Comparison of ENCODE assay signal across 8 cellular contexts in the genomic region with DNA sequence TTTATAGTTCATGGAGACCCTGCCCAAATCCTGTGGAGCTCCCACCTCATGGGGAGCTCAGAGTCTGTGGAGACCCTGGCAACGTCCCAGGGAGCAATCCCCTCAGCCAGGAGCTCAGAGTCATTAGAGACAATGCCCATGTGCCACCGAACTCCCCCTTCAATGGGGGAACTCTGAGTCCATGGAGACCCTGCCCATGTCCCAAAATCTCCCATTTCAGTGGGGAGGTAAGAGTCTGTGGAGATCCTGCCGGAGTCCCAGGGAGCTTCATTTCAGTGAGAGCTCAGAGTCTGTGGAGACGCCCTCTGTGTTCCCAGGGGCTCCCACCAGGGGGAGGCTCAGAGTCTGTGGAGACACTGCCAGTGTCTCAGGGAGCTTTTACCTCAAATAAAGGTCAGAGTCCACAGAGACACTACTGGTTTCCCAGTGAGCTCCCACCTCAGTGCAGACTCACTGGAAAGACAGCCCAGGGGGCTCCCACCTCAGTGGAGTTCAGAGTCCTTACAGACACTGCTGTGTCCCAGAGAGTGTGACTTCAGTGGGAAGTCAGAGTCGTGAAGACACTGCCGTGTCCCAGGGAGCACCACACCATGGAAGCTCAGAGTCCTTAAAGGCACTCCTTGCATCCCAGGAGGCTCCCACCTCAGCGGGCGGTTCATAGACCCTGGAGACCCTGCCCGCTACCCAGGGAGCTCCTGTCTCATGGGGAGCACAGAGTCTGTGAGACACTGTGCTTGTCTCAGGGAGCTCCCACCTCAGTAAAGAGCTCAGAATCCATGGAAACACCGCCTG. TPM values are rescaled to one million over a fixed set of nuclear protein-coding genes. Genes with fewer than 3 reads are reported as not detected.
DNase-seq lines count a peak whose midpoint lies in the region; ATAC-seq and TF ChIP-seq lines count a peak whose summit lies in the region.

No MANE protein-coding gene starts in this region.

- POLR2A ChIA-PET in CD8-positive, alpha-beta memory T cell (lab: Charles Lee) = interaction anchor here (0.8 to 2.2 kb wide), 8 partner anchors 26 to 138 kb away, joined by 3 to 12 read pairs (median 4); partner anchors contain the start of genes CCM2 and TBRG4
- POLR2A ChIA-PET in activated CD4-positive, alpha-beta T cell treated with anti-CD3 and anti-CD28 coated beads, Interleukin-2, amount 10 ng/mL, durations not matched to agents 7 days and 5 days (lab: Charles Lee) = interaction anchor here (0.6 to 1.7 kb wide), 9 partner anchors 9 to 181 kb away, joined by 3 to 9 read pairs (median 4); no protein-coding TSS in a partner anchor

- WGBS in psoas muscle, 3 donors = 65 to 78% (median 71%) methylated on average over 10 of the region's 10 CpGs

- ATAC-seq in psoas muscle = peak; percentile 64 to 87 (median 77)
- ATAC-seq in HG03378 (IDR thresholded peaks at IDR 0.05; ENCODE audit: unreplicated experiment) = no peak
- ATAC-seq in GM21619 (IDR thresholded peaks at IDR 0.05; ENCODE audit: unreplicated experiment) = no peak

- TF ChIP-seq POLR2A in erythroblast (IDR thresholded peaks at IDR 0.05; ENCODE audit: low read length) = no peak

- no peak overlapping the region for H3K4me3 ChIP-seq in CD8-positive, alpha-beta memory T cell (ENCODE audit: low read length)
- H3K4me3 ChIP-seq in psoas muscle = no peak overlapping the region

- peak overlapping the region in 2 of 7 donors; percentile 50 to 56 for H3K4me3 Mint-ChIP-seq in CD8-positive, alpha-beta memory T cell
- H3K4me3 Mint-ChIP-seq in activated CD4-positive, alpha-beta T cell treated with anti-CD3 and anti-CD28 coated beads, Interleukin-2, amount 10 ng/mL, durations not matched to agents 7 days and 5 days = no peak overlapping the region
- no peak overlapping the region for H3K4me3 Mint-ChIP-seq in mesothelial cell of epicardium

- no peaks in the 10 kb centered on the region for H3K9me3 Mint-ChIP-seq in CD8-positive, alpha-beta memory T cell
- no peaks in the 10 kb centered on the region for H3K9me3 Mint-ChIP-seq in activated CD4-positive, alpha-beta T cell treated with anti-CD3 and anti-CD28 coated beads, Interleukin-2, amount 10 ng/mL, durations not matched to agents 7 days and 5 days
- no peaks in the 10 kb centered on the region for H3K9me3 Mint-ChIP-seq in mesothelial cell of epicardium

- H3K27me3 ChIP-seq in CD8-positive, alpha-beta memory T cell (ENCODE audit: insufficient read depth, low read length, poor library complexity, severe bottlenecking) = no peaks in the 10 kb centered on the region
- no peaks in the 10 kb centered on the region for H3K27me3 ChIP-seq in psoas muscle (ENCODE audit: insufficient read depth in 3 of 3, low read length in 2 of 3)

- H3K27ac Mint-ChIP-seq in CD8-positive, alpha-beta memory T cell = peak overlapping the region; percentile 29 to 96 (median 63)
- H3K27ac Mint-ChIP-seq in activated CD4-positive, alpha-beta T cell treated with anti-CD3 and anti-CD28 coated beads, Interleukin-2, amount 10 ng/mL, durations not matched to agents 7 days and 5 days = peak overlapping the region; percentile 50
- no peak overlapping the region for H3K27ac Mint-ChIP-seq in mesothelial cell of epicardium

- TF ChIP-seq CTCF in psoas muscle (IDR thresholded peaks at IDR 0.05) (peak; percentile 61), mesothelial cell of epicardium (IDR thresholded peaks at IDR 0.05; ENCODE audit: unreplicated experiment) (no peak)

- peaks cover 28 to 64% (median 30%) of the 10 kb centered on the region in 3 donors for H3K4me1 Mint-ChIP-seq in CD8-positive, alpha-beta memory T cell
- H3K4me1 Mint-ChIP-seq in activated CD4-positive, alpha-beta T cell treated with anti-CD3 and anti-CD28 coated beads, Interleukin-2, amount 10 ng/mL, durations not matched to agents 7 days and 5 days = peaks cover 38% of the 10 kb centered on the region
- no peaks in the 10 kb centered on the region for H3K4me1 Mint-ChIP-seq in mesothelial cell of epicardium

- peaks cover 54% of the 10 kb centered on the region for H3K4me1 ChIP-seq in CD8-positive, alpha-beta memory T cell (ENCODE audit: insufficient read depth, low read length)
- H3K4me1 ChIP-seq in psoas muscle = no peaks in the 10 kb centered on the region

- H3K36me3 ChIP-seq in CD8-positive, alpha-beta memory T cell (ENCODE audit: insufficient read depth, low read length) = peaks cover 48% of the 10 kb centered on the region
- H3K36me3 ChIP-seq in psoas muscle (ENCODE audit: insufficient read depth in 1 of 2, low read depth in 1 of 2) = peaks cover 0 to 2% of the 10 kb centered on the region in 2 donors

- H3K36me3 Mint-ChIP-seq in CD8-positive, alpha-beta memory T cell = peaks cover 0 to 88% (median under 1%) of the 10 kb centered on the region in 3 donors
- peaks cover 67% of the 10 kb centered on the region for H3K36me3 Mint-ChIP-seq in activated CD4-positive, alpha-beta T cell treated with anti-CD3 and anti-CD28 coated beads, Interleukin-2, amount 10 ng/mL, durations not matched to agents 7 days and 5 days (ENCODE audit: low read depth)
- peaks cover 3% of the 10 kb centered on the region for H3K36me3 Mint-ChIP-seq in mesothelial cell of epicardium

- no peaks in the 10 kb centered on the region for H3K9me3 ChIP-seq in CD8-positive, alpha-beta memory T cell (ENCODE audit: low read length)
- no peaks in the 10 kb centered on the region for H3K9me3 ChIP-seq in psoas muscle

- CTCF ChIA-PET in CD8-positive, alpha-beta memory T cell (lab: Charles Lee) = interaction anchor here (0.6 to 8.3 kb wide), 34 partner anchors 8 to 224 kb away, joined by 3 to 117 read pairs (median 5); partner anchors contain the start of genes CCM2 and TBRG4
- CTCF ChIA-PET in activated CD4-positive, alpha-beta T cell treated with anti-CD3 and anti-CD28 coated beads, Interleukin-2, amount 10 ng/mL, durations not matched to agents 7 days and 5 days (lab: Charles Lee) = interaction anchor here (0.5 to 5.2 kb wide), 32 partner anchors 8 to 875 kb away, joined by 3 to 44 read pairs (median 4); partner anchors contain the start of gene TBRG4

- intact Hi-C loops in psoas muscle (cut with DNase I) = loop anchor here in 1 of 2 donors (5.0 kb wide), 1 partner anchor 163 kb away; no protein-coding TSS in a partner anchor

- peak; percentile 40 to 76 (median 41) for DNase-seq in CD8-positive, alpha-beta memory T cell
- DNase-seq in Kasumi-1 (lab: John Stamatoyannopoulos, UW) = peak; percentile 65 to 67
- peak; percentile 72 for DNase-seq in activated CD4-positive, alpha-beta T cell treated with anti-CD3 and anti-CD28 coated beads, Interleukin-2, amount 10 ng/mL, durations not matched to agents 7 days and 5 days
- DNase-seq in erythroblast (lab: John Stamatoyannopoulos, UW) = peak; percentile 51 to 66
- no peak for DNase-seq in psoas muscle
- DNase-seq in mesothelial cell of epicardium (ENCODE audit: low spot score in 2 of 2, unreplicated experiment in 2 of 2) = no peak

- H3K27me3 Mint-ChIP-seq in CD8-positive, alpha-beta memory T cell = no peaks in the 10 kb centered on the region
- H3K27me3 Mint-ChIP-seq in activated CD4-positive, alpha-beta T cell treated with anti-CD3 and anti-CD28 coated beads, Interleukin-2, amount 10 ng/mL, durations not matched to agents 7 days and 5 days = no peaks in the 10 kb centered on the region
- H3K27me3 Mint-ChIP-seq in mesothelial cell of epicardium (ENCODE audit: low read depth) = no peaks in the 10 kb centered on the region

- peak overlapping the region; percentile 1 for H3K27ac ChIP-seq in CD8-positive, alpha-beta memory T cell (ENCODE audit: low read depth, low read length)
- no peak overlapping the region for H3K27ac ChIP-seq in psoas muscle

RNA-seq across cellular contexts. Expression of gene MYO1G, which starts 5.0 kb away (rescaled TPM):
- 100 to 1,000 TPM; 363 to 374 TPM for total RNA-seq in CD8-positive, alpha-beta memory T cell
- polyA plus RNA-seq in CD8-positive, alpha-beta memory T cell = 182 TPM
- total RNA-seq in activated CD4-positive, alpha-beta T cell treated with anti-CD3 and anti-CD28 coated beads, Interleukin-2, amount 10 ng/mL, durations not matched to agents 7 days and 5 days = 100 to 1,000 TPM; 414 to 457 TPM
- total RNA-seq in psoas muscle = 1 to 10 TPM in 2 of 4 donors, under 1 TPM in 2; 0.41 to 1.9 (median 0.96) TPM
- under 1 TPM; 0.11 to 0.30 (median 0.29) TPM for polyA plus RNA-seq in psoas muscle
- total RNA-seq in mesothelial cell of epicardium = 0.65 to 0.69 TPM (median 0.66 TPM) in 3 replicates

RNA-seq across cellular contexts. Expression of gene CCM2, which starts 26.2 kb away (rescaled TPM):
- 10 to 100 TPM; 70.6 to 74.8 TPM for total RNA-seq in CD8-positive, alpha-beta memory T cell
- 81.1 TPM for polyA plus RNA-seq in CD8-positive, alpha-beta memory T cell
- total RNA-seq in activated CD4-positive, alpha-beta T cell treated with anti-CD3 and anti-CD28 coated beads, Interleukin-2, amount 10 ng/mL, durations not matched to agents 7 days and 5 days = 100 to 1,000 TPM; 134 TPM
- total RNA-seq in psoas muscle (10 to 100 TPM; 33.3 to 49.9 (median 42.2) TPM), mesothelial cell of epicardium (32.3 to 35.1 TPM (median 34.1 TPM) in 3 replicates)
- polyA plus RNA-seq in psoas muscle = 100 to 1,000 TPM in 1 of 3 donors, 10 to 100 TPM in 2; 57.6 to 110 (median 76.5) TPM

Comparison
In these comparisons a context has a peak if more than half of its experiments do, and no peak if none do; other contexts are left out.
1. DNase-seq: peak in CD8-positive, alpha-beta memory T cell (5 of 5), Kasumi-1 (2 of 2), activated CD4-positive, alpha-beta T cell treated with anti-CD3 and anti-CD28 coated beads, Interleukin-2, amount 10 ng/mL, durations not matched to agents 7 days and 5 days (single experiment) and erythroblast (2 of 2); none in psoas muscle (0 of 2) and mesothelial cell of epicardium (0 of 2).
2. ATAC-seq: peak in psoas muscle (4 of 4); none in HG03378 (single experiment) and GM21619 (single experiment).
3. RNA of gene MYO1G, which starts 5.0 kb away (total RNA-seq): 414 to 457 TPM in activated CD4-positive, alpha-beta T cell treated with anti-CD3 and anti-CD28 coated beads, Interleukin-2, amount 10 ng/mL, durations not matched to agents 7 days and 5 days and 363 to 374 TPM in CD8-positive, alpha-beta memory T cell; 0.41 to 1.9 TPM in psoas muscle and 0.65 to 0.69 TPM in mesothelial cell of epicardium; every median in the first group is over 100 times any median in the second.